Comparison of ENCODE assay signal across 1 cellular context in the genomic region with DNA sequence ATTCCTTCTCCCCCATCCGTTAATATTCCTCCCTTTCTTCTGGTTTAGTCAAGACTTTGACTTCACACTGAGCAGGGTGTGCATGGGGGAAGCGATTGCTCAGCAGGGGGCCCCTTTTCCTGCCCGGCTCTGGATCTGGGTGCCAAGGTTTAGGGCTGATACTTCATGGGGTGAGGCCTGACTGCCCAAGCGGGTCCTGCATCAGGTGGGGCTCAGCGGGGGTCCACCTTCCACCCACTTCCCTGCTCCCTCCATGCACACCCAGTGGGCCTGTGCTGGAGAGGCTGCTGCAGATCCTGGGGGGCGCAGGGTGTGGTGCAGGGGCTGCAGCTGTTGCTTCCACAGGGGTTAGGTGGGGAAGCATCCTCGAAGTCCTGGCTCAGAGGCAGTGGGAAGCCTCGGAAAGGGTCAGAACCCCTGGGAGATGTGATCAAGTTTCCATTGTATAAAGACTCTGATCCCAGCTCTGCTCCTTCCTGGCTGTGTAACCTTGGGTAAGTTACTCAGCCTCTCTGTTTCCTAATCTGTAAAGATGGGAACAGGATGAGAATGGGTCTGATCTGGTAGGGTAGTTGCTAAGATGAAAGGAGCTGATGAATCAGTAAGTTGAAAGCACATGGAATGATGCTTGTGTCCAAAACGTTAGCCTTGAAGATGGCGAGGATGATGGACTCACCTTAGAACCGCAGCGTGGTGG.
TF ChIP-seq lines count a peak whose summit lies in the region.

No MANE protein-coding gene starts in this region.

TF ChIP-seq in HepG2, 621 proteins besides CTCF, POLR2A, EP300 and RAD21:
- TF ChIP-seq DR1 (CRISPR knock-in tag; IDR thresholded peaks at IDR 0.05) (no peak), ZNF768 (CRISPR knock-in tag; IDR thresholded peaks at IDR 0.05) (peak; percentile 57)
- TF ChIP-seq, protein P1, sequence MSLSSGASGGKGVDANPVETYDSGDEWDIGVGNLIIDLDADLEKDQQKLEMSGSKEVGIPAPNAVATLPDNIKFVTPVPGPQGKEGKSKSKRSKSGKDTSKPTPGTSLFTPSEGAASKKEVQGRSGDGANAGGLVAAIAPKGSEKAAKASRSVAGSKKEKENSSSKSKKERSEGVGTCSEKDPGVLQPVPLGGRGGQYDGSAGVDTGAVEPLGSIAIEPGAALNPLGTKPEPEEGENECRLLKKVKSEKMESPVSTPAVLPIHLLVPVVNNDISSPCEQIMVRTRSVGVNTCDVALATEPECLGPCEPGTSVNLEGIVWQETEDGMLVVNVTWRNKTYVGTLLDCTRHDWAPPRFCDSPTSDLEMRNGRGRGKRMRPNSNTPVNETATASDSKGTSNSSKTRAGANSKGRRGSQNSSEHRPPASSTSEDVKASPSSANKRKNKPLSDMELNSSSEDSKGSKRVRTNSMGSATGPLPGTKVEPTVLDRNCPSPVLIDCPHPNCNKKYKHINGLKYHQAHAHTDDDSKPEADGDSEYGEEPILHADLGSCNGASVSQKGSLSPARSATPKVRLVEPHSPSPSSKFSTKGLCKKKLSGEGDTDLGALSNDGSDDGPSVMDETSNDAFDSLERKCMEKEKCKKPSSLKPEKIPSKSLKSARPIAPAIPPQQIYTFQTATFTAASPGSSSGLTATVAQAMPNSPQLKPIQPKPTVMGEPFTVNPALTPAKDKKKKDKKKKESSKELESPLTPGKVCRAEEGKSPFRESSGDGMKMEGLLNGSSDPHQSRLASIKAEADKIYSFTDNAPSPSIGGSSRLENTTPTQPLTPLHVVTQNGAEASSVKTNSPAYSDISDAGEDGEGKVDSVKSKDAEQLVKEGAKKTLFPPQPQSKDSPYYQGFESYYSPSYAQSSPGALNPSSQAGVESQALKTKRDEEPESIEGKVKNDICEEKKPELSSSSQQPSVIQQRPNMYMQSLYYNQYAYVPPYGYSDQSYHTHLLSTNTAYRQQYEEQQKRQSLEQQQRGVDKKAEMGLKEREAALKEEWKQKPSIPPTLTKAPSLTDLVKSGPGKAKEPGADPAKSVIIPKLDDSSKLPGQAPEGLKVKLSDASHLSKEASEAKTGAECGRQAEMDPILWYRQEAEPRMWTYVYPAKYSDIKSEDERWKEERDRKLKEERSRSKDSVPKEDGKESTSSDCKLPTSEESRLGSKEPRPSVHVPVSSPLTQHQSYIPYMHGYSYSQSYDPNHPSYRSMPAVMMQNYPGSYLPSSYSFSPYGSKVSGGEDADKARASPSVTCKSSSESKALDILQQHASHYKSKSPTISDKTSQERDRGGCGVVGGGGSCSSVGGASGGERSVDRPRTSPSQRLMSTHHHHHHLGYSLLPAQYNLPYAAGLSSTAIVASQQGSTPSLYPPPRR (CRISPR knock-in tag; IDR thresholded peaks at IDR 0.05; ENCODE audit: borderline replicate concordance): no peak
